Comparison of ENCODE assay signal across 8 cellular contexts in genomic region chr1:15683411-15684039, GRCh38. TPM values are rescaled to one million over a fixed set of nuclear protein-coding genes. Genes with fewer than 3 reads are reported as not detected.
DNase-seq lines count a peak whose midpoint lies in the region; ATAC-seq and TF ChIP-seq lines count a peak whose summit lies in the region.

No MANE protein-coding gene starts in this region.

- H3K9me2 ChIP-seq in OCI-LY7 (ENCODE audit: insufficient read depth, low read length): no peaks in the 10 kb centered on the region
- no peaks in the 10 kb centered on the region for H3K9me2 ChIP-seq in neural cell (ENCODE audit: insufficient read depth, low read length)

- H3K27ac Mint-ChIP-seq in endothelial cell (ENCODE audit: unreplicated experiment): peak overlapping the region; percentile 86

- ATAC-seq in GM21528 (IDR thresholded peaks at IDR 0.05; ENCODE audit: low FRiP score, unreplicated experiment): no peak
- no peak for ATAC-seq in HG02610 (IDR thresholded peaks at IDR 0.05; ENCODE audit: unreplicated experiment)

- no peak for TF ChIP-seq EP300 in neural cell (conservative IDR thresholded peaks at IDR 0.05; ENCODE audit: poor library complexity, severe bottlenecking)

- TF ChIP-seq CTCF in OCI-LY7 (conservative IDR thresholded peaks at IDR 0.05; ENCODE audit: low read length) (no peak), endothelial cell (IDR thresholded peaks at IDR 0.05; ENCODE audit: unreplicated experiment) (no peak), neural cell (IDR thresholded peaks at IDR 0.05; ENCODE audit: poor library complexity, severe bottlenecking) (no peak)

- TF ChIP-seq RAD21 in neural cell (conservative IDR thresholded peaks at IDR 0.05): no peak

- H3K4me1 ChIP-seq in BLaER1: peaks cover 55% of the 10 kb centered on the region
- peaks cover 13% of the 10 kb centered on the region for H3K4me1 ChIP-seq in OCI-LY7 (ENCODE audit: insufficient read depth, low read length, poor library complexity, severe bottlenecking)

- peaks cover 39% of the 10 kb centered on the region for H4K20me1 ChIP-seq in BLaER1
- H4K20me1 ChIP-seq in OCI-LY7 (ENCODE audit: insufficient read depth, low read length): no peaks in the 10 kb centered on the region
- H4K20me1 ChIP-seq in neural cell (ENCODE audit: insufficient read depth): no peaks in the 10 kb centered on the region

- DNase-seq in OCI-LY7 (ENCODE audit: low spot score) (no peak), endothelial cell (ENCODE audit: low spot score) (no peak), NOMO-1 treated with DMSO at 0.1 percent for 48 hours (lab: John Stamatoyannopoulos, UW; ENCODE audit: unreplicated experiment) (no peak), SW480 (ENCODE audit: low spot score) (no peak)

- H3K27me3 Mint-ChIP-seq in endothelial cell (ENCODE audit: unreplicated experiment): peaks cover 9% of the 10 kb centered on the region

- intact Hi-C loops in OCI-LY7 (cut with micrococcal nuclease; ENCODE audit: unreplicated experiment): no loop called here

- H3K4me2 ChIP-seq in BLaER1 (peak overlapping the region; percentile 94), OCI-LY7 (ENCODE audit: low read length) (peak overlapping the region; percentile 85), neural cell (ENCODE audit: low read length) (peak overlapping the region; percentile 70)

- BruUV-seq in OCI-LY7 (replicated peaks; lab: Mats Ljungman, UMichigan): no TSS peak

- H3K4me3 Mint-ChIP-seq in endothelial cell (ENCODE audit: unreplicated experiment): peak overlapping the region; percentile 62

- POLR2A ChIA-PET in OCI-LY7 (lab: Charles Lee): no interaction called here

- H3K9me3 Mint-ChIP-seq in endothelial cell (ENCODE audit: unreplicated experiment): no peaks in the 10 kb centered on the region

- H3K36me3 Mint-ChIP-seq in endothelial cell (ENCODE audit: low read depth, unreplicated experiment): peaks cover 8% of the 10 kb centered on the region

- H3K27ac ChIP-seq in BLaER1 (peak overlapping the region; percentile 93), OCI-LY7 (ENCODE audit: low read depth, low read length, poor library complexity, severe bottlenecking) (peak overlapping the region; percentile 64), neural cell (ENCODE audit: low read length) (peak overlapping the region; percentile 89)

- H3F3A ChIP-seq in neural cell (ENCODE audit: insufficient read depth, low read length, poor library complexity, severe bottlenecking): no peaks in the 10 kb centered on the region

- H3K4me3 ChIP-seq in BLaER1 (peak overlapping the region; percentile 85), OCI-LY7 (ENCODE audit: low read depth, low read length, poor library complexity, severe bottlenecking) (peak overlapping the region; percentile 83), neural cell (ENCODE audit: low read length) (peak overlapping the region; percentile 76)

- peak overlapping the region; percentile 90 for H2AFZ ChIP-seq in OCI-LY7 (ENCODE audit: low read length)
- peak overlapping the region; percentile 93 for H2AFZ ChIP-seq in neural cell (ENCODE audit: low read depth, low read length)

- peaks cover 38% of the 10 kb centered on the region; the same call in 1 of the 2 replicates for H3K79me2 ChIP-seq in OCI-LY7 (ENCODE audit: insufficient read depth, low read depth, low read length)
- peaks cover 33% of the 10 kb centered on the region for H3K79me2 ChIP-seq in neural cell (replicated peaks; ENCODE audit: insufficient read depth, low read length)

- H3K4me1 Mint-ChIP-seq in endothelial cell (ENCODE audit: unreplicated experiment): peaks cover 20% of the 10 kb centered on the region

- H3K9ac ChIP-seq in BLaER1 (peak overlapping the region; percentile 90), neural cell (ENCODE audit: low read length) (peak overlapping the region; percentile 97)

- CTCF ChIA-PET in OCI-LY7 (lab: Charles Lee; ENCODE audit: unreplicated experiment): no interaction called here

- H3K36me3 ChIP-seq in BLaER1 (no peaks in the 10 kb centered on the region; the same call in 1 of the 2 replicates), OCI-LY7 (ENCODE audit: insufficient read depth, low read length) (no peaks in the 10 kb centered on the region; the same call in 1 of the 2 replicates), neural cell (ENCODE audit: insufficient read depth, low read length) (no peaks in the 10 kb centered on the region)

- H3K27me3 ChIP-seq in BLaER1: no peaks in the 10 kb centered on the region
- no peaks in the 10 kb centered on the region for H3K27me3 ChIP-seq in neural cell (ENCODE audit: insufficient read depth, low read depth, low read length)

- H3K9me3 ChIP-seq in BLaER1: no peaks in the 10 kb centered on the region
- H3K9me3 ChIP-seq in OCI-LY7 (ENCODE audit: low read length): no peaks in the 10 kb centered on the region
- H3K9me3 ChIP-seq in neural cell (ENCODE audit: low read length): no peaks in the 10 kb centered on the region

TF ChIP-seq in neural cell, 6 proteins besides CTCF, POLR2A, EP300 and RAD21:
- TF ChIP-seq REST (IDR thresholded peaks at IDR 0.05; ENCODE audit: borderline replicate concordance) (no peak), MXI1 (conservative IDR thresholded peaks at IDR 0.05; ENCODE audit: poor library complexity, severe bottlenecking) (no peak), EZH2 (IDR thresholded peaks at IDR 0.05; ENCODE audit: borderline replicate concordance, insufficient read depth, low read length, poor library complexity, severe bottlenecking) (no peak), POLR2AphosphoS5 (IDR thresholded peaks at IDR 0.05) (no peak), SMC3 (conservative IDR thresholded peaks at IDR 0.05; ENCODE audit: poor library complexity) (no peak), TAF1 (IDR thresholded peaks at IDR 0.05; ENCODE audit: low read depth) (no peak)

RNA-seq across cellular contexts. Expression of gene PLEKHM2, which starts 0.6 kb away (rescaled TPM):
- 18.8 and 27.5 TPM in 2 replicates for total RNA-seq in OCI-LY7 (2014; rRNA removed; shearing (Covaris generic))
- 38.5 and 45.7 TPM in 2 replicates for total RNA-seq in OCI-LY7 (2022)
- 82.3 TPM for total RNA-seq in endothelial cell (ENCODE audit: unreplicated experiment)
- 39.5 and 40.1 TPM in 2 replicates for polyA plus RNA-seq in neural cell
- polyA minus RNA-seq in neural cell: 39.7 and 50.9 TPM in 2 replicates

RNA-seq across cellular contexts. Expression of gene SLC25A34, which starts 52.5 kb away (rescaled TPM):
- 1.2 and 1.4 TPM in 2 replicates for total RNA-seq in OCI-LY7 (2014; rRNA removed; shearing (Covaris generic))
- 2.2 TPM in 2 replicates for total RNA-seq in OCI-LY7 (2022)
- 3.5 TPM for total RNA-seq in endothelial cell (ENCODE audit: unreplicated experiment)
- polyA plus RNA-seq in neural cell: 5.4 and 5.5 TPM in 2 replicates
- 1.4 and 1.9 TPM in 2 replicates for polyA minus RNA-seq in neural cell

RNA-seq across cellular contexts. Expression of gene TMEM82, which starts 58.8 kb away (rescaled TPM):
- not detected in 2 replicates for total RNA-seq in OCI-LY7 (2014; rRNA removed; shearing (Covaris generic))
- not detected in 2 replicates for total RNA-seq in OCI-LY7 (2022)
- total RNA-seq in endothelial cell (ENCODE audit: unreplicated experiment): not detected
- not detected in 2 replicates for polyA plus RNA-seq in neural cell
- not detected in 2 replicates for polyA minus RNA-seq in neural cell
